2 cellular contexts compared by ENCODE assay signal in genomic region chr10:97336942-97337719, GRCh38.
TF ChIP-seq lines count a peak whose summit lies in the region.

No MANE protein-coding gene starts in this region.

TF ChIP-seq in HCT116, 20 proteins besides CTCF, POLR2A, EP300 and RAD21 (continued from another document):
- TF ChIP-seq REST (IDR thresholded peaks at IDR 0.05; ENCODE audit: low read depth): no peak
- TF ChIP-seq CBX3 (IDR thresholded peaks at IDR 0.05; ENCODE audit: low read depth): no peak
- no peak for TF ChIP-seq ZBTB33 (IDR thresholded peaks at IDR 0.05; ENCODE audit: extremely low read depth, insufficient replicate concordance, low read length)
- no peak for TF ChIP-seq ZFX (IDR thresholded peaks at IDR 0.05)
- TF ChIP-seq FOSL1 (IDR thresholded peaks at IDR 0.05; ENCODE audit: low read depth): no peak
- TF ChIP-seq CEBPB (IDR thresholded peaks at IDR 0.05; ENCODE audit: low read depth): no peak
- no peak for TF ChIP-seq ELF1 (IDR thresholded peaks at IDR 0.05; ENCODE audit: borderline replicate concordance, low read depth)
- no peak for TF ChIP-seq EGR1 (IDR thresholded peaks at IDR 0.05; ENCODE audit: low read depth)
- TF ChIP-seq ZNF274 (IDR thresholded peaks at IDR 0.05; ENCODE audit: low read depth, low read length): no peak
- no peak for TF ChIP-seq EZH2 (IDR thresholded peaks at IDR 0.05)
- no peak for TF ChIP-seq EZH2phosphoT487 (IDR thresholded peaks at IDR 0.05; ENCODE audit: borderline replicate concordance)

TF ChIP-seq in SK-N-SH treated with all-trans-retinoic acid at 6 μM for 48 hours, 23 proteins besides CTCF, POLR2A, EP300 and RAD21:
- no peak for TF ChIP-seq TSHZ2 (CRISPR knock-in tag; IDR thresholded peaks at IDR 0.05)
- no peak for TF ChIP-seq OSR1 (CRISPR knock-in tag; IDR thresholded peaks at IDR 0.05)
